ENCODE assay signal across 16 cellular contexts in genomic region chr20:37695684-37696342, GRCh38. TPM values are rescaled to one million over a fixed set of nuclear protein-coding genes. Genes with fewer than 3 reads are reported as not detected.
A peak's percentile ranks its signal among the peaks of the same experiment; 100 is the strongest.
DNase-seq lines count a peak whose midpoint lies in the region; ATAC-seq and TF ChIP-seq lines count a peak whose summit lies in the region.
"Had no signal": no experiment of that assay in that cellular context is flagged by ENCODE, and none has a peak within 500 bp of the region (broad histone marks: within the 10 kb centered on the region; RNA-seq: fewer than 3 reads in every experiment).

No MANE protein-coding gene starts in this region.

- DNase-seq in DND-41 = no peak
- DNase-seq in activated B cell treated with CpG ODN at 0.5 μM for 24 hours = no peak
- no peak for DNase-seq in right lobe of liver
- DNase-seq in anterior cingulate cortex (lab: John Stamatoyannopoulos, UW) = no peak
- DNase-seq in NCI-H1092 (lab: John Stamatoyannopoulos, UW) = no peak
- DNase-seq: activated gamma-delta T cell, brain microvascular endothelial cell, EL, naive B cell, NCI-H2029, NCI-H524, WERI-Rb-1 had no signal

- peak overlapping the region; percentile 28 for H3K4me3 Mint-ChIP-seq in activated B cell treated with CpG ODN at 0.5 μM for 24 hours

- intact Hi-C loops in activated B cell treated with CpG ODN at 0.5 μM for 24 hours (cut with micrococcal nuclease) (no loop called here), right lobe of liver (cut with DNase I) (no loop called here)

- peak overlapping the region; percentile 94 for H3K4me2 ChIP-seq in BLaER1
- H3K4me2 ChIP-seq in DND-41 (ENCODE audit: insufficient read depth, low read length) = peak overlapping the region; percentile 69

- no peak overlapping the region for H2AFZ ChIP-seq in DND-41 (ENCODE audit: low read depth, low read length)

- POLR2A ChIA-PET in activated B cell treated with CpG ODN at 0.5 μM for 24 hours (lab: Charles Lee) = interaction anchor here (2.6 kb wide), 1 partner anchor 108 kb away, joined by 12 read pairs; no protein-coding TSS in a partner anchor

- TF ChIP-seq CTCF in DND-41 (IDR thresholded peaks at IDR 0.05; ENCODE audit: borderline replicate concordance, extremely low read depth, low read length, poor library complexity, severe bottlenecking) = no peak
- TF ChIP-seq CTCF in activated B cell treated with CpG ODN at 0.5 μM for 24 hours (IDR thresholded peaks at IDR 0.05) = no peak
- TF ChIP-seq CTCF in right lobe of liver (IDR thresholded peaks at IDR 0.05) = no peak

- peaks cover 54% of the 10 kb centered on the region for H3K4me1 Mint-ChIP-seq in activated B cell treated with CpG ODN at 0.5 μM for 24 hours

- H3K9ac ChIP-seq in BLaER1 (no peak overlapping the region), DND-41 (ENCODE audit: low read depth, low read length) (no peak overlapping the region)

- H3K9me3 ChIP-seq in BLaER1 (no peaks in the 10 kb centered on the region), DND-41 (ENCODE audit: insufficient read depth, low read length, severe bottlenecking) (no peaks in the 10 kb centered on the region), right lobe of liver (no peaks in the 10 kb centered on the region)
- H3K9me3 ChIP-seq: esophagus muscularis mucosa, right atrium auricular region had no signal

- peaks cover 7% of the 10 kb centered on the region for H3K27me3 Mint-ChIP-seq in activated B cell treated with CpG ODN at 0.5 μM for 24 hours

- H3K36me3 ChIP-seq in BLaER1 = peaks cover 27% of the 10 kb centered on the region
- H3K36me3 ChIP-seq in DND-41 (ENCODE audit: insufficient read depth, low read length) = peaks cover 10% of the 10 kb centered on the region
- no peaks in the 10 kb centered on the region for H3K36me3 ChIP-seq in right lobe of liver
- H3K36me3 ChIP-seq: brain microvascular endothelial cell, right atrium auricular region, WERI-Rb-1 had no signal

- H3K27ac Mint-ChIP-seq in activated B cell treated with CpG ODN at 0.5 μM for 24 hours = no peak overlapping the region

- CTCF ChIA-PET in activated B cell treated with CpG ODN at 0.5 μM for 24 hours (lab: Charles Lee) = no interaction called here

- H4K20me1 ChIP-seq in BLaER1 (peaks cover 53% of the 10 kb centered on the region), DND-41 (ENCODE audit: insufficient read depth, low read length) (peaks cover 23% of the 10 kb centered on the region)

- no peaks in the 10 kb centered on the region for H3K27me3 ChIP-seq in BLaER1
- H3K27me3 ChIP-seq in DND-41 (ENCODE audit: insufficient read depth, low read length, poor library complexity) = no peaks in the 10 kb centered on the region
- no peaks in the 10 kb centered on the region for H3K27me3 ChIP-seq in right lobe of liver
- H3K27me3 ChIP-seq: brain microvascular endothelial cell, esophagus muscularis mucosa, right atrium auricular region had no signal

- TF ChIP-seq POLR2A in right lobe of liver (IDR thresholded peaks at IDR 0.05) = no peak

- H3K4me1 ChIP-seq in BLaER1 = peaks cover 15% of the 10 kb centered on the region
- peaks cover 24% of the 10 kb centered on the region for H3K4me1 ChIP-seq in DND-41 (ENCODE audit: insufficient read depth, low read length)
- peaks cover 0 to 30% (median 7%) of the 10 kb centered on the region in 4 donors for H3K4me1 ChIP-seq in right lobe of liver

- ATAC-seq in DND-41 (ENCODE audit: insufficient read depth, low read depth) (no peak), activated B cell treated with CpG ODN at 0.5 μM for 24 hours (ENCODE audit: low read depth) (no peak), right lobe of liver (peak; percentile 7 to 36 (median 24)), HG03469 (IDR thresholded peaks at IDR 0.05; ENCODE audit: unreplicated experiment) (no peak)

- H3K36me3 Mint-ChIP-seq in activated B cell treated with CpG ODN at 0.5 μM for 24 hours (ENCODE audit: low read depth) = peaks cover 16% of the 10 kb centered on the region

- WGBS in right lobe of liver (ENCODE audit: insufficient coverage, low coverage, low lambda C conversion rate, missing lambda C conversion rate) = 33% methylated on average over 3 of the region's 3 CpGs

- H3K9me3 Mint-ChIP-seq in activated B cell treated with CpG ODN at 0.5 μM for 24 hours = no peaks in the 10 kb centered on the region
- H3K9me3 Mint-ChIP-seq: naive B cell had no signal

- H3K79me2 ChIP-seq in DND-41 (ENCODE audit: insufficient read depth, low read length) = peaks cover 66% of the 10 kb centered on the region

- no peak overlapping the region for H3K4me3 ChIP-seq in BLaER1
- peak overlapping the region in 1 of 2 experiments; percentile 79; a peak in 1 of 4 replicates for H3K4me3 ChIP-seq in DND-41 (ENCODE audit: low read depth in 1 of 2, low read length in 2 of 2)
- peak overlapping the region in 1 of 3 donors; percentile 84 for H3K4me3 ChIP-seq in right lobe of liver
- H3K4me3 ChIP-seq: right atrium auricular region had no signal

- H3K27ac ChIP-seq in BLaER1 (no peak overlapping the region), DND-41 (ENCODE audit: low read length) (no peak overlapping the region), right lobe of liver (peak overlapping the region in 1 of 3 donors; percentile 65)
- H3K27ac ChIP-seq: brain microvascular endothelial cell, esophagus muscularis mucosa, right atrium auricular region, WERI-Rb-1 had no signal

RNA-seq across cellular contexts. Expression of gene CTNNBL1, which starts 2.0 kb away (rescaled TPM):
- total RNA-seq in activated B cell treated with CpG ODN at 0.5 μM for 24 hours = 102 and 110 TPM in 2 replicates
- 10 to 100 TPM; 16.3 to 41.8 (median 28.8) TPM for total RNA-seq in right lobe of liver

Comparison
In these comparisons a context has a peak if more than half of its experiments do, and no peak if none do; other contexts are left out.
1. ATAC-seq: peak in right lobe of liver (4 of 4); none in DND-41 (single experiment), activated B cell treated with CpG ODN at 0.5 μM for 24 hours (single experiment) and HG03469 (single experiment).